ENCODE assay signal across 21 cellular contexts in genomic region chr2:12661472-12661871, GRCh38.
"Had no signal": no experiment of that assay in that cellular context is flagged by ENCODE, and none has a peak within 500 bp of the region (broad histone marks: within the 10 kb centered on the region; RNA-seq: fewer than 3 reads in every experiment).

No MANE protein-coding gene starts in this region.

- ATAC-seq: gastroesophageal sphincter; heart left ventricle; left lung; stimulated activated naive B cell treated with anti-CD40 and anti-IgM and Interleukin-4, amounts not matched to agents 10 μg/mL and 1 μg/mL and 100 μg/mL, for 72 hours had no signal

- H3K27me3 ChIP-seq: adrenal gland, gastroesophageal sphincter, heart left ventricle, left lung, thyroid gland had no signal

- FAIRE-seq: astrocyte, endothelial cell of umbilical vein had no signal

- H3K36me3 ChIP-seq: adrenal gland, gastroesophageal sphincter, heart left ventricle, left lung, thyroid gland, WERI-Rb-1 had no signal

- H3K4me1 ChIP-seq: left lung, thyroid gland had no signal

- DNase-seq: activated CD4-positive, alpha-beta T cell treated with anti-CD3 and anti-CD28 coated beads for 1 hour; activated CD8-positive, alpha-beta memory T cell treated with anti-CD3 and anti-CD28 coated beads for 24 hours; activated CD8-positive, alpha-beta memory T cell treated with anti-CD3 and anti-CD28 coated beads, Interleukin-2, amount 50 U/mL, for 48 hours; activated effector memory CD4-positive, alpha-beta T cell treated with Interleukin-2 at 50 U/mL for 16 hours; activated naive CD4-positive, alpha-beta T cell treated with anti-CD3 and anti-CD28 coated beads, Interleukin-2, amount 10 ng/mL, durations not matched to agents 7 days and 5 days; activated T-cell treated with anti-CD3 and anti-CD28 coated beads, Interleukin-2, amount 50 U/mL, for 48 hours; adrenal gland; dermis blood vessel endothelial cell; effector memory CD4-positive, alpha-beta T cell; heart left ventricle; left lung; occipital lobe; posterior cingulate gyrus; retina; stimulated activated naive B cell treated with anti-CD40 and anti-IgM and Interleukin-4, amounts not matched to agents 10 μg/mL and 1 μg/mL and 100 μg/mL, for 72 hours; T-helper 2 cell; thyroid gland; WERI-Rb-1 had no signal

- H3K9me3 ChIP-seq: thyroid gland had no signal

- H3K27ac ChIP-seq: gastroesophageal sphincter, heart left ventricle, left lung, thyroid gland, WERI-Rb-1 had no signal

- H3K4me3 ChIP-seq: adrenal gland, gastroesophageal sphincter, heart left ventricle, left lung, thyroid gland had no signal
